Comparison of ENCODE assay signal across 32 cellular contexts in the genomic region with DNA sequence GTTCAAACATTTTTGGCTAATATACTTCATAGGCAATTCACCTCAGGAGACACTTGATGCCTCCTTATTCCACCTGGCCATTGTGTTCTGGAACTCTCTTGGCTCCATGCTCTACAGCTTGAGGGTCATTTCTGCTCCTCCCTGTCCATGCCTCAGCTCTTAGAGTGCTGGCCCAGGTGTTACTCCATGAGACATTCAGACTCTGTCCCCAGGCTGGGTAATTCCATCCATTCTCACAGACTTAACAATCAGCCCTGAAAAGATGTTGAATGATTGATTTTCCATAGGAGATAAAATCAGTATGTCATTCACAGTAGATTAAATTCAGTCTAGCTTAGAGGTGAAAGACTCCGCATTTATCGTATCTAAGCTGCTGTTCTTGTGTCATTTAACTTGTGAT.
"Had no signal": no experiment of that assay in that cellular context is flagged by ENCODE, and none has a peak within 500 bp of the region (broad histone marks: within the 10 kb centered on the region; RNA-seq: fewer than 3 reads in every experiment).

No MANE protein-coding gene starts in this region.

- H3K4me3 ChIP-seq: adrenal gland, body of pancreas had no signal

- ATAC-seq: activated CD4-positive, alpha-beta T cell treated with anti-CD3 and anti-CD28 coated beads for 36 hours; activated CD8-positive, alpha-beta memory T cell treated with anti-CD3 and anti-CD28 coated beads, Interleukin-2, amount 10 ng/mL, durations not matched to agents 7 days and 5 days; activated CD8-positive, alpha-beta T cell treated with anti-CD3 and anti-CD28 coated beads, Interleukin-2, amount 10 ng/mL, durations not matched to agents 7 days and 5 days; activated naive CD8-positive, alpha-beta T cell treated with anti-CD3 and anti-CD28 coated beads, Interleukin-2, amount 50 U/mL, for 24 hours; body of pancreas; esophagus mucosa had no signal

- H3K4me3 Mint-ChIP-seq: activated CD4-positive, alpha-beta memory T cell treated with anti-CD3 and anti-CD28 coated beads for 36 hours; activated CD4-positive, alpha-beta T cell treated with anti-CD3 and anti-CD28 coated beads for 36 hours; activated CD4-positive, alpha-beta T cell treated with anti-CD3 and anti-CD28 coated beads, Interleukin-2, amount 10 ng/mL, durations not matched to agents 24 days and 14 days; activated CD8-positive, alpha-beta memory T cell treated with anti-CD3 and anti-CD28 coated beads, Interleukin-2, amount 10 ng/mL, durations not matched to agents 7 days and 5 days; activated CD8-positive, alpha-beta T cell treated with anti-CD3 and anti-CD28 coated beads, Interleukin-2, amount 10 ng/mL, durations not matched to agents 7 days and 5 days; activated naive CD4-positive, alpha-beta T cell treated with anti-CD3 and anti-CD28 coated beads for 36 hours; activated naive CD4-positive, alpha-beta T cell treated with anti-CD3 and anti-CD28 coated beads, Interleukin-2, amount 50 U/mL, for 24 hours; activated naive CD8-positive, alpha-beta T cell treated with anti-CD3 and anti-CD28 coated beads for 36 hours; activated naive CD8-positive, alpha-beta T cell treated with anti-CD3 and anti-CD28 coated beads, Interleukin-2, amount 50 U/mL, for 24 hours; activated T-helper 1 cell treated with anti-CD3 and anti-CD28 coated beads, Interleukin-12 subunit alpha, Interleukin-12 subunit beta, Interleukin-2, Interleukin-4 antibody, amounts not matched to agents 30 ng/mL and 10 ng/mL and 1 ng/mL, durations not matched to agents 14 hours and 24 hours and 36 hours had no signal

- H3K36me3 Mint-ChIP-seq: activated CD4-positive, alpha-beta memory T cell treated with anti-CD3 and anti-CD28 coated beads for 36 hours; activated CD8-positive, alpha-beta memory T cell treated with anti-CD3 and anti-CD28 coated beads, Interleukin-2, amount 10 ng/mL, durations not matched to agents 7 days and 5 days; activated naive CD4-positive, alpha-beta T cell treated with anti-CD3 and anti-CD28 coated beads, Interleukin-2, amount 50 U/mL, for 24 hours; activated naive CD8-positive, alpha-beta T cell treated with anti-CD3 and anti-CD28 coated beads for 36 hours had no signal

- H3K9me3 ChIP-seq: adrenal gland, body of pancreas had no signal

- H3K27ac ChIP-seq: adrenal gland, body of pancreas, epithelial cell of prostate had no signal

- H3K27me3 Mint-ChIP-seq: activated CD4-positive, alpha-beta memory T cell treated with anti-CD3 and anti-CD28 coated beads for 36 hours; activated CD4-positive, alpha-beta T cell treated with anti-CD3 and anti-CD28 coated beads for 36 hours; activated CD4-positive, alpha-beta T cell treated with anti-CD3 and anti-CD28 coated beads, Interleukin-2, amount 10 ng/mL, durations not matched to agents 24 days and 14 days; activated naive CD4-positive, alpha-beta T cell treated with anti-CD3 and anti-CD28 coated beads, Interleukin-2, amount 50 U/mL, for 24 hours; activated naive CD8-positive, alpha-beta T cell treated with anti-CD3 and anti-CD28 coated beads for 36 hours; activated naive CD8-positive, alpha-beta T cell treated with anti-CD3 and anti-CD28 coated beads, Interleukin-2, amount 50 U/mL, for 24 hours had no signal

- H3K36me3 ChIP-seq: adrenal gland had no signal

- H3K4me1 Mint-ChIP-seq: activated CD4-positive, alpha-beta T cell treated with anti-CD3 and anti-CD28 coated beads for 36 hours; activated CD4-positive, alpha-beta T cell treated with anti-CD3 and anti-CD28 coated beads, Interleukin-2, amount 10 ng/mL, durations not matched to agents 24 days and 14 days; activated CD8-positive, alpha-beta memory T cell treated with anti-CD3 and anti-CD28 coated beads, Interleukin-2, amount 10 ng/mL, durations not matched to agents 7 days and 5 days; activated naive CD4-positive, alpha-beta T cell treated with anti-CD3 and anti-CD28 coated beads, Interleukin-2, amount 50 U/mL, for 24 hours; activated naive CD8-positive, alpha-beta T cell treated with anti-CD3 and anti-CD28 coated beads for 36 hours; activated naive CD8-positive, alpha-beta T cell treated with anti-CD3 and anti-CD28 coated beads, Interleukin-2, amount 50 U/mL, for 24 hours had no signal

- FAIRE-seq: endometrium, endothelial cell of umbilical vein had no signal

- H3K4me1 ChIP-seq: adrenal gland, body of pancreas had no signal

- H3K27ac Mint-ChIP-seq: activated CD4-positive, alpha-beta memory T cell treated with anti-CD3 and anti-CD28 coated beads for 36 hours; activated CD4-positive, alpha-beta T cell treated with anti-CD3 and anti-CD28 coated beads for 36 hours; activated CD4-positive, alpha-beta T cell treated with anti-CD3 and anti-CD28 coated beads, Interleukin-2, amount 10 ng/mL, durations not matched to agents 24 days and 14 days; activated CD8-positive, alpha-beta memory T cell treated with anti-CD3 and anti-CD28 coated beads, Interleukin-2, amount 10 ng/mL, durations not matched to agents 7 days and 5 days; activated CD8-positive, alpha-beta T cell treated with anti-CD3 and anti-CD28 coated beads, Interleukin-2, amount 10 ng/mL, durations not matched to agents 7 days and 5 days; activated naive CD4-positive, alpha-beta T cell treated with anti-CD3 and anti-CD28 coated beads for 36 hours; activated naive CD4-positive, alpha-beta T cell treated with anti-CD3 and anti-CD28 coated beads, Interleukin-2, amount 50 U/mL, for 24 hours; activated naive CD8-positive, alpha-beta T cell treated with anti-CD3 and anti-CD28 coated beads for 36 hours; activated naive CD8-positive, alpha-beta T cell treated with anti-CD3 and anti-CD28 coated beads, Interleukin-2, amount 50 U/mL, for 24 hours; activated T-helper 1 cell treated with anti-CD3 and anti-CD28 coated beads, Interleukin-12 subunit alpha, Interleukin-12 subunit beta, Interleukin-2, Interleukin-4 antibody, amounts not matched to agents 30 ng/mL and 10 ng/mL and 1 ng/mL, durations not matched to agents 14 hours and 24 hours and 36 hours; activated T-helper 2 cell treated with anti-CD3 and anti-CD28 coated beads, Interferon-gamma antibody, Interleukin-2, Interleukin-4, amounts not matched to agents 10 μg/mL and 5 μg/mL and 100 μg/mL, durations not matched to agents 14 hours and 24 hours and 36 hours had no signal

- DNase-seq: activated CD4-positive, alpha-beta memory T cell treated with anti-CD3 and anti-CD28 coated beads for 36 hours; activated CD4-positive, alpha-beta T cell treated with anti-CD3 and anti-CD28 coated beads for 36 hours; activated CD4-positive, alpha-beta T cell treated with anti-CD3 and anti-CD28 coated beads, Interleukin-2, amount 10 ng/mL, durations not matched to agents 24 days and 14 days; activated CD4-positive, CD25-positive, alpha-beta regulatory T cell; activated CD4-positive, CD25-positive, alpha-beta regulatory T cell treated with anti-CD3 and anti-CD28 coated beads, Interleukin-2, amount 50 U/mL, for 72 hours; activated CD8-positive, alpha-beta memory T cell treated with anti-CD3 and anti-CD28 coated beads, Interleukin-2, amount 10 ng/mL, durations not matched to agents 7 days and 5 days; activated CD8-positive, alpha-beta memory T cell treated with anti-CD3 and anti-CD28 coated beads, Interleukin-2, amount 50 U/mL, for 4 hours; activated CD8-positive, alpha-beta T cell treated with anti-CD3 and anti-CD28 coated beads, Interleukin-2, amount 10 ng/mL, durations not matched to agents 7 days and 5 days; activated effector memory CD4-positive, alpha-beta T cell treated with anti-CD3 and anti-CD28 coated beads, Interleukin-2, amount 50 U/mL, for 16 hours; activated naive CD4-positive, alpha-beta T cell treated with anti-CD3 and anti-CD28 coated beads for 36 hours; activated naive CD8-positive, alpha-beta T cell treated with anti-CD3 and anti-CD28 coated beads for 36 hours; activated naive CD8-positive, alpha-beta T cell treated with anti-CD3 and anti-CD28 coated beads, Interleukin-2, amount 50 U/mL, for 24 hours; activated T-cell treated with anti-CD3 and anti-CD28 coated beads, Interleukin-2, amount 50 U/mL, for 1 hour; activated T-cell treated with anti-CD3 and anti-CD28 coated beads, Interleukin-2, amount 50 U/mL, for 48 hours; adrenal gland; amygdala; aorta; body of pancreas; caudate nucleus; cortex of kidney; dermis blood vessel endothelial cell; effector CD4-positive, alpha-beta T cell; foreskin fibroblast; head of caudate nucleus; T-helper 2 cell had no signal

- H3K27me3 ChIP-seq: adrenal gland, body of pancreas had no signal
